In the genomic region with DNA sequence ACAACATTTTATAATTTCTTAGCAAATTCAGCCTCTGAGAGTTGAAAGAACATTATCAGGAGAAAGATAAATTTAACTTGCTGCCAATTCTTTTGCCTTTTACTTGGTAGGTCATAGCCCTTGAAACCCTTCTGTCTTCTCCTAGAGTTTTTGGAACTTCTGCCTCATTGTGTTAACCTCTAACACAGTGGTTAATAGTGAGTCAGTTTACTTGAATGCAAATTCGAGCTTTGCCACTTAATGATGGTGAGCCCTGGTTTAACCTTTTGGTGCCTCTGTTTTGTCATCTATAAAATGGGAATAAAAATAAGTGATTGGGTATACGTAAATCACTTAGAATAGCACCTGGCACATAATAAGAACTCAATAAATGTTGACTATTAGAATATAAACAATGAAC, we compare ENCODE assay signal across 20 cellular contexts. TPM values are rescaled to one million over a fixed set of nuclear protein-coding genes. Genes with fewer than 3 reads are reported as not detected.
DNase-seq lines count a peak whose midpoint lies in the region; ATAC-seq and TF ChIP-seq lines count a peak whose summit lies in the region.
"Had no signal": no experiment of that assay in that cellular context is flagged by ENCODE, and none has a peak within 500 bp of the region (broad histone marks: within the 10 kb centered on the region; RNA-seq: fewer than 3 reads in every experiment).

No MANE protein-coding gene starts in this region.

- H4K20me1 ChIP-seq in IMR-90 (ENCODE audit: insufficient read depth, low read length), result no peaks in the 10 kb centered on the region

- BruUV-seq in IMR-90 (replicated peaks; lab: Mats Ljungman, UMichigan), result no TSS peak

- no peak overlapping the region for H3K4me2 ChIP-seq in IMR-90 (ENCODE audit: low read depth, low read length)

- H3K27me3 ChIP-seq in IMR-90 (ENCODE audit: control insufficient read depth, insufficient read depth, low read length), result no peaks in the 10 kb centered on the region
- H3K27me3 ChIP-seq in adipocyte (replicated peaks; ENCODE audit: control insufficient read depth, insufficient read depth, low read length), result no peaks in the 10 kb centered on the region
- H3K27me3 ChIP-seq: brain microvascular endothelial cell, gastroesophageal sphincter, vagina had no signal

- no peak overlapping the region for H2BK20ac ChIP-seq in IMR-90 (ENCODE audit: low read depth, low read length)

- H3K27ac Mint-ChIP-seq in natural killer cell, result peak overlapping the region; percentile 99 to 100

- H3K27me3 Mint-ChIP-seq in natural killer cell (ENCODE audit: low read depth in 2 of 2), result peaks cover 0 to 4% of the 10 kb centered on the region in 2 donors

- in situ Hi-C loops in IMR-90 (cut with MboI; ENCODE audit: low sequenced_read_pairs), result loop anchor here (25.0 kb wide), 2 partner anchors 632 to 957 kb away; no protein-coding TSS in a partner anchor

- H3K4me3 Mint-ChIP-seq in natural killer cell, result peak overlapping the region; percentile 86

- H3K36me3 ChIP-seq in IMR-90 (ENCODE audit: control insufficient read depth, insufficient read depth, low read length) (no peaks in the 10 kb centered on the region), adipocyte (ENCODE audit: control insufficient read depth, insufficient read depth, low read length, severe bottlenecking) (peaks cover under 1% of the 10 kb centered on the region)
- H3K36me3 ChIP-seq: vagina had no signal

- no peak overlapping the region for H3K27ac ChIP-seq in IMR-90 (ENCODE audit: insufficient read depth, low read length)
- H3K27ac ChIP-seq: brain microvascular endothelial cell had no signal

- no peaks in the 10 kb centered on the region for H3K9me3 Mint-ChIP-seq in natural killer cell

- no peaks in the 10 kb centered on the region for H3K9me3 ChIP-seq in IMR-90 (ENCODE audit: control insufficient read depth, insufficient read depth, low read length)
- H3K9me3 ChIP-seq in adipocyte (ENCODE audit: control insufficient read depth, low read length), result no peaks in the 10 kb centered on the region
- H3K9me3 ChIP-seq: gastroesophageal sphincter, vagina had no signal

- TF ChIP-seq CTCF in AG10803 (conservative IDR thresholded peaks at IDR 0.05; ENCODE audit: low read length), result no peak
- TF ChIP-seq CTCF in IMR-90 (conservative IDR thresholded peaks at IDR 0.05; ENCODE audit: low read depth, low read length), result no peak
- TF ChIP-seq CTCF in natural killer cell (IDR thresholded peaks at IDR 0.05), result no peak

- H4K91ac ChIP-seq in IMR-90 (ENCODE audit: insufficient read depth, low read depth, low read length), result no peak overlapping the region

- TF ChIP-seq POLR2A in IMR-90 (IDR thresholded peaks at IDR 0.05; ENCODE audit: low read depth, low read length), result no peak

- no peak overlapping the region for H2AFZ ChIP-seq in IMR-90 (replicated peaks; ENCODE audit: low read length, poor library complexity)

- no peaks in the 10 kb centered on the region for H3K36me3 Mint-ChIP-seq in natural killer cell

- no CpG with 5 or more reads among the region's 2 CpGs for WGBS in IMR-90 (ENCODE audit: extremely low coverage in 2 of 2, insufficient read length in 1 of 2), 2 experiments

- H3K4me3 ChIP-seq in AG10803 (ENCODE audit: low read length) (no peak overlapping the region), IMR-90 (ENCODE audit: insufficient read depth, low read depth, low read length) (no peak overlapping the region), adipocyte (ENCODE audit: low read length) (peak overlapping the region; percentile 11)
- H3K4me3 ChIP-seq: gastroesophageal sphincter, vagina had no signal

- no peak overlapping the region for H2AK9ac ChIP-seq in IMR-90 (replicated peaks; ENCODE audit: low read depth, low read length, poor library complexity)

- no peak overlapping the region for H2BK15ac ChIP-seq in IMR-90 (ENCODE audit: low read depth, low read length)

- H2BK120ac ChIP-seq in IMR-90 (ENCODE audit: low read depth, low read length), result no peak overlapping the region

- CTCF ChIA-PET in IMR-90 (lab: Yijun Ruan, JAX), result interaction anchor here (0.5 kb wide), 1 partner anchor 20 kb away, joined by 3 read pairs; no protein-coding TSS in a partner anchor

- H3K14ac ChIP-seq in IMR-90 (replicated peaks; ENCODE audit: low read depth, low read length), result no peak overlapping the region

- H3K23ac ChIP-seq in IMR-90 (ENCODE audit: low read depth, low read length), result no peak overlapping the region

- H3K79me1 ChIP-seq in IMR-90 (ENCODE audit: low read depth in 1 of 2, low read length in 2 of 2), result peaks cover 0 to 10% of the 10 kb centered on the region in 2 experiments

- no peak for TF ChIP-seq RAD21 in IMR-90 (IDR thresholded peaks at IDR 0.05; ENCODE audit: low read length)

- dilution Hi-C loops in IMR-90 (cut with HindIII; ENCODE audit: low sequenced_read_pairs, unreplicated experiment), result no loop called here

- no peak for ATAC-seq in IMR-90 (ENCODE audit: low read depth)
- no peak for ATAC-seq in natural killer cell
- ATAC-seq: gastroesophageal sphincter had no signal

- H2BK5ac ChIP-seq in IMR-90 (ENCODE audit: low read depth, low read length, poor library complexity, severe bottlenecking), result no peak overlapping the region

- intact Hi-C loops in IMR-90 (cut with micrococcal nuclease) (loop anchor here (5.0 to 10.0 kb wide), 3 partner anchors 33 to 185 kb away; a partner anchor contains a TSS), natural killer cell (cut with micrococcal nuclease) (loop anchor here (5.0 kb wide), 4 partner anchors 73 to 1087 kb away; a partner anchor contains a TSS)

- no peak overlapping the region for H3K18ac ChIP-seq in IMR-90 (ENCODE audit: low read depth, low read length)

- H3K9ac ChIP-seq in IMR-90 (ENCODE audit: low read depth, low read length) (no peak overlapping the region), adipocyte (ENCODE audit: low read length) (peak overlapping the region; percentile 62)

- H3K4me1 ChIP-seq in IMR-90 (ENCODE audit: control insufficient read depth, insufficient read depth, low read length), result no peaks in the 10 kb centered on the region
- peaks cover 24% of the 10 kb centered on the region for H3K4me1 ChIP-seq in adipocyte (ENCODE audit: control insufficient read depth, insufficient read depth, low read length)

- no peaks in the 10 kb centered on the region for H3K9me1 ChIP-seq in IMR-90 (ENCODE audit: insufficient read depth, low read length)

- POLR2A ChIA-PET in IMR-90 (lab: Charles Lee; ENCODE audit: unreplicated experiment), result no interaction called here

- no peak overlapping the region for H2AK5ac ChIP-seq in IMR-90 (ENCODE audit: low read depth, low read length)

- H4K8ac ChIP-seq in IMR-90 (ENCODE audit: low read depth in 2 of 2, low read length in 2 of 2), result no peak overlapping the region

- H4K5ac ChIP-seq in IMR-90 (ENCODE audit: low read depth, low read length), result no peak overlapping the region

- H3K56ac ChIP-seq in IMR-90 (ENCODE audit: extremely low read depth, insufficient read depth, low read length), result no peak overlapping the region

- H3K4me1 Mint-ChIP-seq in natural killer cell, result peaks cover 10% of the 10 kb centered on the region in 2 donors

- DNase-seq in AG10803 (ENCODE audit: low read depth) (peak; percentile 18), IMR-90 (peak; percentile 10), adipocyte (ENCODE audit: low read depth) (no peak), natural killer cell (no peak), NCI-H2227 (lab: John Stamatoyannopoulos, UW; ENCODE audit: unreplicated experiment) (no peak), NCI-H510A (lab: John Stamatoyannopoulos, UW) (no peak)
- DNase-seq in stimulated activated CD4-positive, alpha-beta T cell treated with anti-CD3 and anti-CD28 coated beads, Interleukin-4, amount 100 ng/mL, for 4 hours, result no peak
- no peak for DNase-seq in activated effector memory CD4-positive, alpha-beta T cell treated with Interleukin-2 at 50 U/mL for 16 hours
- DNase-seq: activated CD4-positive, alpha-beta T cell treated with anti-CD3 and anti-CD28 coated beads for 4 hours; activated naive CD4-positive, alpha-beta T cell treated with anti-CD3 and anti-CD28 coated beads, Interleukin-2, amount 50 U/mL, for 16 hours; brain microvascular endothelial cell; DMS79 treated with DMSO at 0.1 percent for 48 hours; midbrain; NCI-H187 treated with DMSO at 0.1 percent for 48 hours; NCI-H446; SIG-M5; stimulated activated naive CD4-positive, alpha-beta T cell treated with Interleukin-2 at 50 U/mL for 16 hours; T-helper 9 cell had no signal

- no peak overlapping the region for H3K4ac ChIP-seq in IMR-90 (ENCODE audit: low read depth, low read length)

TF ChIP-seq in IMR-90, 13 proteins besides CTCF, POLR2A, EP300 and RAD21:
- no peak for TF ChIP-seq SMC3 (IDR thresholded peaks at IDR 0.05; ENCODE audit: low read depth, low read length)
- TF ChIP-seq CHD1 (IDR thresholded peaks at IDR 0.05; ENCODE audit: low read depth, low read length), result no peak
- no peak for TF ChIP-seq NFE2L2 (IDR thresholded peaks at IDR 0.05; ENCODE audit: low read depth, low read length)
- no peak for TF ChIP-seq MXI1 (IDR thresholded peaks at IDR 0.05; ENCODE audit: borderline replicate concordance, low read depth, low read length)
- TF ChIP-seq, protein P1, sequence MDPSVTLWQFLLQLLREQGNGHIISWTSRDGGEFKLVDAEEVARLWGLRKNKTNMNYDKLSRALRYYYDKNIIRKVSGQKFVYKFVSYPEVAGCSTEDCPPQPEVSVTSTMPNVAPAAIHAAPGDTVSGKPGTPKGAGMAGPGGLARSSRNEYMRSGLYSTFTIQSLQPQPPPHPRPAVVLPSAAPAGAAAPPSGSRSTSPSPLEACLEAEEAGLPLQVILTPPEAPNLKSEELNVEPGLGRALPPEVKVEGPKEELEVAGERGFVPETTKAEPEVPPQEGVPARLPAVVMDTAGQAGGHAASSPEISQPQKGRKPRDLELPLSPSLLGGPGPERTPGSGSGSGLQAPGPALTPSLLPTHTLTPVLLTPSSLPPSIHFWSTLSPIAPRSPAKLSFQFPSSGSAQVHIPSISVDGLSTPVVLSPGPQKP (IDR thresholded peaks at IDR 0.05; ENCODE audit: borderline replicate concordance, low read depth, low read length), result no peak
- TF ChIP-seq FOS (IDR thresholded peaks at IDR 0.05; ENCODE audit: low read depth, low read length), result no peak
TF ChIP-seq in IMR-90: peak in this region for 0.

RNA-seq across cellular contexts. Expression of a gene that starts 1.8 kb away (rescaled TPM):
- 15.4 and 23.3 TPM in 2 replicates for total RNA-seq in IMR-90 (2012; rRNA removed)
- 10.7 and 11.1 TPM in 2 replicates for polyA plus RNA-seq in IMR-90 (2012; rRNA removed)
- polyA plus RNA-seq in IMR-90 (2012; cell fraction: cytosol; rRNA removed), result 2.2 and 4.5 TPM in 2 replicates
- 0.74 and 3.5 TPM in 2 replicates for polyA plus RNA-seq in IMR-90 (2012; cell fraction: nucleus; rRNA removed; ENCODE audit: low replicate concordance)
- 10 to 100 TPM in 2 of 3 donors, 1 to 10 TPM in 1; 9.9 to 16.7 (median 16.4) TPM for total RNA-seq in natural killer cell

RNA-seq across cellular contexts. Expression of a gene that starts 30.9 kb away (rescaled TPM):
- 18.8 and 23.6 TPM in 2 replicates for total RNA-seq in IMR-90 (2012; rRNA removed)
- 7.6 and 8.0 TPM in 2 replicates for polyA plus RNA-seq in IMR-90 (2012; rRNA removed)
- polyA plus RNA-seq in IMR-90 (2012; cell fraction: cytosol; rRNA removed), result 2.0 and 2.5 TPM in 2 replicates
- polyA plus RNA-seq in IMR-90 (2012; cell fraction: nucleus; rRNA removed; ENCODE audit: low replicate concordance), result 4.3 and 18.5 TPM in 2 replicates
- 10 to 100 TPM in 1 of 3 donors, 1 to 10 TPM in 2; 8.5 to 10.5 (median 9.3) TPM for total RNA-seq in natural killer cell

Comparison
In these comparisons a context has a peak if more than half of its experiments do, and no peak if none do; other contexts are left out.
1. DNase-seq: peak in AG10803 (single experiment) and IMR-90 (single experiment); none in adipocyte (single experiment), natural killer cell (single experiment), stimulated activated CD4-positive, alpha-beta T cell treated with anti-CD3 and anti-CD28 coated beads, Interleukin-4, amount 100 ng/mL, for 4 hours (0 of 2), NCI-H2227 (single experiment), NCI-H510A (single experiment) and activated effector memory CD4-positive, alpha-beta T cell treated with Interleukin-2 at 50 U/mL for 16 hours (single experiment).